In the genomic region with DNA sequence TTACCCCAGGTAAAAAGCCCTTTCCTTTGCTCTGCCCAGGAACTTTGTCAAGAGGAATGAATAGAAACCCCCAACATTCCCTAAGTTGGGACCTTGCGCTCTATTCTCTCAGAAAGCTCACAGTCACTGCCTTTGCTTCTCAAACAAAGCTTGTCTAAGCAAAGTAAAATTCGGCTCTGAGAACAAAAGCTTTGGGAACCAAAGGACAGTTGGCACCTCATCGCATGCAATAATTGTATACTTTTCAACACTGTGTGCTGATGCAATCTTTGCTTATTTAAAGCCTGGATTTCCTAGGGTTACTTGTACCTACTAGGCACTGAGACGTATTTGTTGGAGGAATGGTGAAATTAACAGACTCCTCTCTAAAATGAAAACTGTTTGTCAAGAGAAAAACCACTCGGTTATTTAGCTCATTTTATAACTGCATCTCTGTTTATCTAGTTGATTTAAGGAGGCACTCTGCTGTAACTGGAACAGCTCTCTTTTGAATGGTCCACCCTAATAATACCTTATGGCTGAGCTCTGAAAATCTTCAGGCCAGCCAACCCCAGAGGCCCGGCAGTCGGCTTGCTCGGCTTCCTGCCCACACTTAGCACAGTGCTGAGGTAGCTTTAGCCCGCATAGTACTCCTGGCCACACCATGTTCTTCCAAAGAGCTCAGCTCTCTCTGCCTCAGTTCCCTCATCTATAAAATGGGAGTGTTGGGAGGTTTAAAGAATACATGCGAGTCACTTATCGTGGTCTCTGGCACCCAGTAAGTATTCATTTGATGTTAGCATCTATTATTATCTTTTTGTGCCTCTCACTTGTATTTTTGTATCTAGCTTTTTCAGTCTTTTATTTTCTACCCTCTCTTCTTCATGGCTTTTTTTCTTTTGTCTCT, we compare ENCODE assay signal across 18 cellular contexts.
DNase-seq lines count a peak whose midpoint lies in the region; ATAC-seq and TF ChIP-seq lines count a peak whose summit lies in the region.
"Had no signal": no experiment of that assay in that cellular context is flagged by ENCODE, and none has a peak within 500 bp of the region (broad histone marks: within the 10 kb centered on the region; RNA-seq: fewer than 3 reads in every experiment).

No MANE protein-coding gene starts in this region.

- H3K4me3 ChIP-seq in GM23338 (no peak overlapping the region), Peyer's patch (peak overlapping the region in 2 of 4 donors; percentile 45 to 50), fibroblast of the aortic adventitia (ENCODE audit: low read depth, low read length) (no peak overlapping the region)
- H3K4me3 ChIP-seq: body of pancreas, mucosa of descending colon, thyroid gland had no signal

- no peak for TF ChIP-seq POLR2A in Peyer's patch (IDR thresholded peaks at IDR 0.05)

- H3K27me3 Mint-ChIP-seq in GM23338 (ENCODE audit: insufficient read depth, low read depth, poor library complexity) (peaks cover 11% of the 10 kb centered on the region), HFFc6 (ENCODE audit: insufficient read depth) (peaks cover 6% of the 10 kb centered on the region; the same call in 1 of the 2 replicates)

- ATAC-seq in GM23338 = no peak; the same call in 2 of the 3 replicates
- no peak for ATAC-seq in GM19467 (IDR thresholded peaks at IDR 0.05; ENCODE audit: unreplicated experiment)
- ATAC-seq: body of pancreas, mucosa of descending colon had no signal

- TF ChIP-seq CTCF in GM23338 (conservative IDR thresholded peaks at IDR 0.05; ENCODE audit: low read depth in 2 of 2) (no peak), Peyer's patch (IDR thresholded peaks at IDR 0.05) (no peak), fibroblast of the aortic adventitia (IDR thresholded peaks at IDR 0.05; ENCODE audit: insufficient read depth, low read length) (no peak), HFFc6 (IDR thresholded peaks at IDR 0.05) (no peak)

- H3K4me1 Mint-ChIP-seq in GM23338 = peaks cover 34% of the 10 kb centered on the region
- H3K4me1 Mint-ChIP-seq in HFFc6 (ENCODE audit: low read depth) = peaks cover 10% of the 10 kb centered on the region

- no peak overlapping the region for H3K4me3 Mint-ChIP-seq in GM23338
- H3K4me3 Mint-ChIP-seq in HFFc6 = no peak overlapping the region
- H3K4me3 Mint-ChIP-seq: endodermal cell, immature natural killer cell had no signal

- H4K20me1 ChIP-seq in GM23338 (replicated peaks; ENCODE audit: insufficient read depth) = no peaks in the 10 kb centered on the region

- H3K36me3 ChIP-seq in GM23338 (ENCODE audit: insufficient read depth) = no peaks in the 10 kb centered on the region
- no peaks in the 10 kb centered on the region for H3K36me3 ChIP-seq in Peyer's patch
- H3K36me3 ChIP-seq: thyroid gland had no signal

- no peaks in the 10 kb centered on the region for H3F3A ChIP-seq in GM23338 (replicated peaks; ENCODE audit: low read depth)

- no peaks in the 10 kb centered on the region for H3K79me2 ChIP-seq in GM23338 (replicated peaks; ENCODE audit: insufficient read depth)
- H3K79me2 ChIP-seq: parathyroid adenoma had no signal

- no peaks in the 10 kb centered on the region for H3K9me2 ChIP-seq in GM23338 (ENCODE audit: insufficient read depth)

- H3K27ac Mint-ChIP-seq in GM23338 (no peak overlapping the region), HFFc6 (no peak overlapping the region)
- H3K27ac Mint-ChIP-seq: endodermal cell, immature natural killer cell had no signal

- no peaks in the 10 kb centered on the region for H3K27me3 ChIP-seq in GM23338 (ENCODE audit: insufficient read depth)
- H3K27me3 ChIP-seq in Peyer's patch = no peaks in the 10 kb centered on the region
- H3K27me3 ChIP-seq: body of pancreas, thyroid gland had no signal

- H3K27ac ChIP-seq in GM23338 (ENCODE audit: low read depth) (peak overlapping the region; percentile 7; the same call in 1 of the 2 replicates), Peyer's patch (peak overlapping the region in 3 of 4 donors; percentile 21 to 83 (median 75))
- H3K27ac ChIP-seq: body of pancreas, C4-2B, parathyroid adenoma had no signal

- peak overlapping the region; percentile 23; the same call in 1 of the 2 replicates for H2AFZ ChIP-seq in GM23338
- H2AFZ ChIP-seq: parathyroid adenoma had no signal

- H3K36me3 Mint-ChIP-seq in GM23338 (ENCODE audit: low read depth) (no peaks in the 10 kb centered on the region), HFFc6 (ENCODE audit: low read depth) (no peaks in the 10 kb centered on the region)

- no peaks in the 10 kb centered on the region for H3K9me3 ChIP-seq in Peyer's patch
- H3K9me3 ChIP-seq: body of pancreas, mucosa of descending colon, thyroid gland had no signal

- DNase-seq in GM23338 (ENCODE audit: low spot score) (no peak), Peyer's patch (no peak), fibroblast of the aortic adventitia (ENCODE audit: low read depth) (peak; percentile 30), pons (ENCODE audit: low spot score) (peak; percentile 73), KG1 (lab: John Stamatoyannopoulos, UW) (no peak), HFFc6 (no peak)
- DNase-seq: activated effector memory CD4-positive, alpha-beta T cell treated with Interleukin-2 at 50 U/mL for 16 hours; body of pancreas; endodermal cell; foreskin melanocyte; immature natural killer cell; MM.1S; mucosa of descending colon; stimulated activated CD4-positive, alpha-beta T cell treated with anti-CD3 and anti-CD28 coated beads, Interleukin-15, amount 100 ng/mL, for 24 hours; thyroid gland had no signal

- H3K9me3 Mint-ChIP-seq in GM23338 = no peaks in the 10 kb centered on the region
- no peaks in the 10 kb centered on the region for H3K9me3 Mint-ChIP-seq in HFFc6
- H3K9me3 Mint-ChIP-seq: endodermal cell, immature natural killer cell had no signal

- H3K4me2 ChIP-seq in GM23338 = no peak overlapping the region

- peaks cover 19% of the 10 kb centered on the region for H3K4me1 ChIP-seq in GM23338 (ENCODE audit: insufficient read depth)
- H3K4me1 ChIP-seq in Peyer's patch = peaks cover 0 to 28% (median 1%) of the 10 kb centered on the region in 4 donors
- H3K4me1 ChIP-seq: parathyroid adenoma had no signal

TF ChIP-seq in GM23338, 12 proteins besides CTCF, POLR2A, EP300 and RAD21 (continues in another document):
- TF ChIP-seq REST (IDR thresholded peaks at IDR 0.05; ENCODE audit: unreplicated experiment) (no peak), ETS1 (IDR thresholded peaks at IDR 0.05) (no peak), ZNF114 (CRISPR knock-in tag; IDR thresholded peaks at IDR 0.05) (no peak), EZH2phosphoT487 (IDR thresholded peaks at IDR 0.05; ENCODE audit: unreplicated experiment) (no peak), POLR2AphosphoS5 (IDR thresholded peaks at IDR 0.05; ENCODE audit: low read depth) (no peak), EZH2 (IDR thresholded peaks at IDR 0.05; ENCODE audit: low read depth, unreplicated experiment) (no peak)

Comparison
In these comparisons a context has a peak if more than half of its experiments do, and no peak if none do; other contexts are left out.
1. DNase-seq: peak in fibroblast of the aortic adventitia (single experiment) and pons (single experiment); none in GM23338 (single experiment), Peyer's patch (0 of 3), KG1 (single experiment) and HFFc6 (single experiment).